ENCODE assay signal across 12 cellular contexts in the genomic region with DNA sequence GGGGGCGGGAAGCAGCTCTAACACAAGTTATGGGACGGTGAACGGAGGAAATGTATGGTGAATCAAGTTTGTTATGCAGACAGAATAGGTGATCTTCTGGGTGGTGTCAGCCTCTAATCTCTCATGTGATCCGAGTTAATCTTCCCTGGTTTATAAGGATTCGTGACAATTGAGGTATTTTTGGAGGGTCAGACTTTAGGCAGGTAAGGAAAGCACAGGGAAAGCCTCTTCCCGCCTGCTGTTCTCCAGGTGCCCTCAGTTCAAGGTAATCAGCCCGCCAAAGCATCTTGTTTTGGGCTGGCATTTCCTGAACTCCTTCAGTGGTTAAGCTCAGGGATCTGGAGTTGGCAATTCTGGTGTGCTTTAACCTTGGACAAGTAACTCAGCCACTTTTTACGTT. TPM values are rescaled to one million over a fixed set of nuclear protein-coding genes. Genes with fewer than 3 reads are reported as not detected.
DNase-seq lines count a peak whose midpoint lies in the region; ATAC-seq and TF ChIP-seq lines count a peak whose summit lies in the region.
"Had no signal": no experiment of that assay in that cellular context is flagged by ENCODE, and none has a peak within 500 bp of the region (broad histone marks: within the 10 kb centered on the region; RNA-seq: fewer than 3 reads in every experiment).

No MANE protein-coding gene starts in this region.

- no peaks in the 10 kb centered on the region for H3K27me3 Mint-ChIP-seq in WTC11 (ENCODE audit: low read depth)

- H3K36me3 Mint-ChIP-seq in WTC11 = peaks cover 51% of the 10 kb centered on the region

- H3K9ac ChIP-seq in iPS-20b (ENCODE audit: low read depth, low read length) (peak overlapping the region; percentile 100), subcutaneous abdominal adipose tissue (ENCODE audit: low read length in 5 of 5) (peak overlapping the region in 3 of 5 donors; percentile 91 to 93 (median 92))

- peak; percentile 24 for DNase-seq in NCI-H82 (lab: John Stamatoyannopoulos, UW)
- DNase-seq in NCI-H82 treated with DMSO at 0.1 percent for 48 hours (lab: John Stamatoyannopoulos, UW; ENCODE audit: unreplicated experiment) = no peak
- no peak for DNase-seq in WTC11 (ENCODE audit: low spot score)
- DNase-seq in NCI-H1048 (lab: John Stamatoyannopoulos, UW) = no peak
- no peak for DNase-seq in HuH-7 (ENCODE audit: low spot score)
- DNase-seq: 8988T; activated T-cell treated with anti-CD3 and anti-CD28 coated beads, Interleukin-2, amount 50 U/mL, for 48 hours; NCI-H1092; thyroid gland had no signal

- CTCF ChIA-PET in WTC11 (lab: Charles Lee) = interaction anchor here (1.9 kb wide), 1 partner anchor 35 kb away, joined by 4 read pairs; a partner anchor contains a TSS

- no peaks in the 10 kb centered on the region for H3K27me3 ChIP-seq in iPS-20b (ENCODE audit: insufficient read depth, low read length)
- H3K27me3 ChIP-seq in subcutaneous abdominal adipose tissue (ENCODE audit: control insufficient read depth in 5 of 5, insufficient read depth in 4 of 5, low read length in 5 of 5) = no peaks in the 10 kb centered on the region
- H3K27me3 ChIP-seq: thyroid gland had no signal

- POLR2A ChIA-PET in WTC11 (lab: Charles Lee) = no interaction called here

- H3K4me1 Mint-ChIP-seq in WTC11 = peaks cover 29% of the 10 kb centered on the region

- no peaks in the 10 kb centered on the region for H3K9me3 Mint-ChIP-seq in WTC11

- H3K27ac ChIP-seq in iPS-20b (ENCODE audit: low read length) (peak overlapping the region; percentile 52), subcutaneous abdominal adipose tissue (ENCODE audit: low read depth, low read length) (no peak overlapping the region)

- peak overlapping the region; percentile 98 for H3K4me3 ChIP-seq in iPS-20b (ENCODE audit: low read length)
- peak overlapping the region; percentile 81 to 100 (median 98) for H3K4me3 ChIP-seq in subcutaneous abdominal adipose tissue (ENCODE audit: low read depth in 1 of 5, low read length in 5 of 5)

- H3K4me1 ChIP-seq in iPS-20b (ENCODE audit: insufficient read depth, low read length) (peaks cover 10% of the 10 kb centered on the region; the same call in 1 of the 2 replicates), subcutaneous abdominal adipose tissue (ENCODE audit: control insufficient read depth in 5 of 5, insufficient read depth in 5 of 5, low read length in 5 of 5) (peaks cover 7 to 28% (median 23%) of the 10 kb centered on the region in 5 donors)

- H3K27ac Mint-ChIP-seq in WTC11 = peak overlapping the region; percentile 51

- no peak overlapping the region for H3K4me3 Mint-ChIP-seq in WTC11

- ATAC-seq in WTC11 = no peak
- ATAC-seq in GM21423 (IDR thresholded peaks at IDR 0.05; ENCODE audit: unreplicated experiment) = no peak

- no peaks in the 10 kb centered on the region for H3K9me3 ChIP-seq in iPS-20b (ENCODE audit: insufficient read depth, low read depth, low read length)
- no peaks in the 10 kb centered on the region for H3K9me3 ChIP-seq in subcutaneous abdominal adipose tissue (ENCODE audit: control insufficient read depth in 5 of 5, low read length in 5 of 5)
- H3K9me3 ChIP-seq: thyroid gland had no signal

- no peak for TF ChIP-seq CTCF in WTC11 (IDR thresholded peaks at IDR 0.05)

- H3K36me3 ChIP-seq in iPS-20b (ENCODE audit: insufficient read depth, low read depth, low read length) (peaks cover 56% of the 10 kb centered on the region), subcutaneous abdominal adipose tissue (ENCODE audit: control insufficient read depth in 5 of 5, insufficient read depth in 5 of 5, low read length in 5 of 5) (peaks cover 27 to 38% (median 34%) of the 10 kb centered on the region in 5 donors)

TF ChIP-seq in WTC11, 78 proteins besides CTCF, POLR2A, EP300 and RAD21:
- 0 out of 2 replicates have a peak, but pooled peaks have one; percentile 11 for TF ChIP-seq GABPB1 (CRISPR knock-in tag; IDR thresholded peaks at IDR 0.05)
- TF ChIP-seq, protein P1, sequence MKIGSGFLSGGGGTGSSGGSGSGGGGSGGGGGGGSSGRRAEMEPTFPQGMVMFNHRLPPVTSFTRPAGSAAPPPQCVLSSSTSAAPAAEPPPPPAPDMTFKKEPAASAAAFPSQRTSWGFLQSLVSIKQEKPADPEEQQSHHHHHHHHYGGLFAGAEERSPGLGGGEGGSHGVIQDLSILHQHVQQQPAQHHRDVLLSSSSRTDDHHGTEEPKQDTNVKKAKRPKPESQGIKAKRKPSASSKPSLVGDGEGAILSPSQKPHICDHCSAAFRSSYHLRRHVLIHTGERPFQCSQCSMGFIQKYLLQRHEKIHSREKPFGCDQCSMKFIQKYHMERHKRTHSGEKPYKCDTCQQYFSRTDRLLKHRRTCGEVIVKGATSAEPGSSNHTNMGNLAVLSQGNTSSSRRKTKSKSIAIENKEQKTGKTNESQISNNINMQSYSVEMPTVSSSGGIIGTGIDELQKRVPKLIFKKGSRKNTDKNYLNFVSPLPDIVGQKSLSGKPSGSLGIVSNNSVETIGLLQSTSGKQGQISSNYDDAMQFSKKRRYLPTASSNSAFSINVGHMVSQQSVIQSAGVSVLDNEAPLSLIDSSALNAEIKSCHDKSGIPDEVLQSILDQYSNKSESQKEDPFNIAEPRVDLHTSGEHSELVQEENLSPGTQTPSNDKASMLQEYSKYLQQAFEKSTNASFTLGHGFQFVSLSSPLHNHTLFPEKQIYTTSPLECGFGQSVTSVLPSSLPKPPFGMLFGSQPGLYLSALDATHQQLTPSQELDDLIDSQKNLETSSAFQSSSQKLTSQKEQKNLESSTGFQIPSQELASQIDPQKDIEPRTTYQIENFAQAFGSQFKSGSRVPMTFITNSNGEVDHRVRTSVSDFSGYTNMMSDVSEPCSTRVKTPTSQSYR (CRISPR knock-in tag; IDR thresholded peaks at IDR 0.05) = no peak

RNA-seq across cellular contexts. Expression of a gene that starts 1.2 kb away (rescaled TPM):
- 53.9 to 58.5 TPM (median 54.2 TPM) in 3 replicates for total RNA-seq in WTC11 (2021)

RNA-seq across cellular contexts. Expression of a gene that starts 1.6 kb away (rescaled TPM):
- total RNA-seq in WTC11 (2021) = 89.1 to 103 TPM (median 89.9 TPM) in 3 replicates

RNA-seq across cellular contexts. Expression of a gene that starts 18.4 kb away (rescaled TPM):
- 0.11 to 0.14 TPM (median 0.13 TPM) in 3 replicates for total RNA-seq in WTC11 (2021)

RNA-seq across cellular contexts. Expression of a gene that starts 34.9 kb away (rescaled TPM):
- 16.5 to 19.1 TPM (median 16.5 TPM) in 3 replicates for total RNA-seq in WTC11 (2021)
